In the genomic region with DNA sequence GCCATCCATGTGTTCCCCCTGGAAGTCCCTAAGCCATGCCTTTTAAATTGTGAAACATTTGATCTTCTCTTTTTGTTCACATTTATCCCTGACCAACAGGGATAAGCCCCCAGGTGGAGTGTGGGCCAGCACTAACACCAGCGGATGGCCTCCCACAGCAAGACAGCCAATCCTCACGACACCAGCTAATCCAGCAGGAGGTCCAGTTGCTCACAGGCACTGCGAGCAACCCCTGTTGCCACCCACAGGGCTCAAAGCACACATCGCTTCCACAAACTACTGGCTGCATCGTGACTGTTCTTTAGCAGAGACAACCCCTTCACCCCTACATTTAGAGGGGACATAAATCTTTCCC, we compare ENCODE assay signal across 11 cellular contexts. TPM values are rescaled to one million over a fixed set of nuclear protein-coding genes. Genes with fewer than 3 reads are reported as not detected.
DNase-seq lines count a peak whose midpoint lies in the region; ATAC-seq and TF ChIP-seq lines count a peak whose summit lies in the region.
"Had no signal": no experiment of that assay in that cellular context is flagged by ENCODE, and none has a peak within 500 bp of the region (broad histone marks: within the 10 kb centered on the region; RNA-seq: fewer than 3 reads in every experiment).

No MANE protein-coding gene starts in this region.

- H3K4me3 Mint-ChIP-seq in CD4-positive, alpha-beta memory T cell: peak overlapping the region; percentile 90 to 100 (median 96)
- H3K4me3 Mint-ChIP-seq in HFFc6: peak overlapping the region; percentile 95; the same call in 1 of the 2 replicates
- H3K4me3 Mint-ChIP-seq in activated naive CD8-positive, alpha-beta T cell treated with anti-CD3 and anti-CD28 coated beads for 36 hours: peak overlapping the region; percentile 99
- H3K4me3 Mint-ChIP-seq in naive thymus-derived CD4-positive, alpha-beta T cell: peak overlapping the region; percentile 87 to 100 (median 96)

- H3K4me1 Mint-ChIP-seq in CD4-positive, alpha-beta memory T cell: peaks cover 36 to 73% (median 58%) of the 10 kb centered on the region in 4 donors
- peaks cover 35% of the 10 kb centered on the region for H3K4me1 Mint-ChIP-seq in HFFc6 (ENCODE audit: low read depth)
- peaks cover 47% of the 10 kb centered on the region for H3K4me1 Mint-ChIP-seq in activated naive CD8-positive, alpha-beta T cell treated with anti-CD3 and anti-CD28 coated beads for 36 hours
- H3K4me1 Mint-ChIP-seq in naive thymus-derived CD4-positive, alpha-beta T cell: peaks cover 47 to 65% (median 53%) of the 10 kb centered on the region in 7 donors

- intact Hi-C loops in CD4-positive, alpha-beta memory T cell (cut with micrococcal nuclease): loop anchor here (2.0 to 5.0 kb wide), 3 partner anchors 303 to 457 kb away; a partner anchor contains a TSS
- intact Hi-C loops in naive thymus-derived CD4-positive, alpha-beta T cell (cut with micrococcal nuclease): loop anchor here (1.0 to 5.0 kb wide), 9 partner anchors 17 to 1872 kb away; a partner anchor contains a TSS

- DNase-seq in CD4-positive, alpha-beta memory T cell: no peak
- DNase-seq in HFFc6 (no peak), SKM-1 treated with dmso at 0.1 percent for 144 hours (lab: John Stamatoyannopoulos, UW; ENCODE audit: unreplicated experiment) (no peak), MV-4-11 (lab: John Stamatoyannopoulos, UW) (no peak)
- DNase-seq in activated naive CD8-positive, alpha-beta T cell treated with anti-CD3 and anti-CD28 coated beads for 36 hours: no peak
- no peak for DNase-seq in naive thymus-derived CD4-positive, alpha-beta T cell
- no peak for DNase-seq in central memory CD4-positive, alpha-beta T cell
- DNase-seq: esophagus squamous epithelium, RPMI8226 had no signal

- peaks cover 36 to 62% of the 10 kb centered on the region in 2 donors for H3K36me3 Mint-ChIP-seq in CD4-positive, alpha-beta memory T cell
- H3K36me3 Mint-ChIP-seq in HFFc6 (ENCODE audit: low read depth): peaks cover 10% of the 10 kb centered on the region
- peaks cover 42% of the 10 kb centered on the region for H3K36me3 Mint-ChIP-seq in activated naive CD8-positive, alpha-beta T cell treated with anti-CD3 and anti-CD28 coated beads for 36 hours
- H3K36me3 Mint-ChIP-seq in naive thymus-derived CD4-positive, alpha-beta T cell: peaks cover 11 to 37% (median 26%) of the 10 kb centered on the region in 5 donors

- H3K9me3 Mint-ChIP-seq in CD4-positive, alpha-beta memory T cell: no peaks in the 10 kb centered on the region
- H3K9me3 Mint-ChIP-seq in HFFc6: no peaks in the 10 kb centered on the region
- no peaks in the 10 kb centered on the region for H3K9me3 Mint-ChIP-seq in activated naive CD8-positive, alpha-beta T cell treated with anti-CD3 and anti-CD28 coated beads for 36 hours
- H3K9me3 Mint-ChIP-seq in naive thymus-derived CD4-positive, alpha-beta T cell: no peaks in the 10 kb centered on the region

- no peaks in the 10 kb centered on the region for H3K9me3 ChIP-seq in CD4-positive, alpha-beta memory T cell (ENCODE audit: control insufficient read depth in 1 of 2, low read length in 2 of 2)
- no peaks in the 10 kb centered on the region for H3K9me3 ChIP-seq in naive thymus-derived CD4-positive, alpha-beta T cell (ENCODE audit: control insufficient read depth in 2 of 3, low read length in 3 of 3)
- H3K9me3 ChIP-seq: esophagus squamous epithelium, neutrophil had no signal

- peak overlapping the region; percentile 94 to 96 (median 95) for H3K27ac Mint-ChIP-seq in CD4-positive, alpha-beta memory T cell
- H3K27ac Mint-ChIP-seq in HFFc6: peak overlapping the region; percentile 71
- H3K27ac Mint-ChIP-seq in activated naive CD8-positive, alpha-beta T cell treated with anti-CD3 and anti-CD28 coated beads for 36 hours: peak overlapping the region; percentile 99
- peak overlapping the region; percentile 92 to 99 (median 97) for H3K27ac Mint-ChIP-seq in naive thymus-derived CD4-positive, alpha-beta T cell

- H3K27ac ChIP-seq in CD4-positive, alpha-beta memory T cell (ENCODE audit: low read depth, low read length): peak overlapping the region; percentile 90
- peak overlapping the region; percentile 97 for H3K27ac ChIP-seq in naive thymus-derived CD4-positive, alpha-beta T cell (ENCODE audit: low read depth, low read length)
- H3K27ac ChIP-seq: neutrophil had no signal

- POLR2A ChIA-PET in CD4-positive, alpha-beta memory T cell (lab: Charles Lee; ENCODE audit: partially characterized antibody): interaction anchor here (0.6 to 5.8 kb wide), 18 partner anchors 9 to 457 kb away, joined by 3 to 68 read pairs (median 4); a partner anchor contains a TSS
- POLR2A ChIA-PET in naive thymus-derived CD4-positive, alpha-beta T cell (lab: Charles Lee): interaction anchor here (1.0 to 4.3 kb wide), 9 partner anchors 10 to 457 kb away, joined by 3 to 37 read pairs (median 7); a partner anchor contains a TSS

- TF ChIP-seq CTCF in HFFc6 (IDR thresholded peaks at IDR 0.05): no peak

- no peak for ATAC-seq in naive thymus-derived CD4-positive, alpha-beta T cell
- no peak for ATAC-seq in HG03571 (IDR thresholded peaks at IDR 0.05; ENCODE audit: unreplicated experiment)

- H3K4me3 ChIP-seq in CD4-positive, alpha-beta memory T cell (ENCODE audit: low read length in 2 of 2): peak overlapping the region; percentile 87 to 93
- H3K4me3 ChIP-seq in naive thymus-derived CD4-positive, alpha-beta T cell (ENCODE audit: low read length): peak overlapping the region; percentile 96

- no peaks in the 10 kb centered on the region for H3K27me3 ChIP-seq in CD4-positive, alpha-beta memory T cell (ENCODE audit: insufficient read depth, low read length)
- no peaks in the 10 kb centered on the region for H3K27me3 ChIP-seq in naive thymus-derived CD4-positive, alpha-beta T cell (ENCODE audit: control insufficient read depth in 2 of 2, insufficient read depth in 2 of 2, low read length in 2 of 2)
- H3K27me3 ChIP-seq: esophagus squamous epithelium, neutrophil had no signal

- H3K27me3 Mint-ChIP-seq in CD4-positive, alpha-beta memory T cell: no peaks in the 10 kb centered on the region
- H3K27me3 Mint-ChIP-seq in HFFc6 (ENCODE audit: insufficient read depth): no peaks in the 10 kb centered on the region; the same call in 1 of the 2 replicates
- H3K27me3 Mint-ChIP-seq in activated naive CD8-positive, alpha-beta T cell treated with anti-CD3 and anti-CD28 coated beads for 36 hours: no peaks in the 10 kb centered on the region
- H3K27me3 Mint-ChIP-seq in naive thymus-derived CD4-positive, alpha-beta T cell: no peaks in the 10 kb centered on the region

- CTCF ChIA-PET in CD4-positive, alpha-beta memory T cell (lab: Charles Lee; ENCODE audit: partially characterized antibody): interaction anchor here (0.9 to 3.1 kb wide), 8 partner anchors 10 to 439 kb away, joined by 3 to 28 read pairs (median 4); a partner anchor contains a TSS
- CTCF ChIA-PET in naive thymus-derived CD4-positive, alpha-beta T cell (lab: Charles Lee): no interaction called here

- peaks cover 46% of the 10 kb centered on the region for H3K36me3 ChIP-seq in CD4-positive, alpha-beta memory T cell (ENCODE audit: insufficient read depth, low read length)
- H3K36me3 ChIP-seq in naive thymus-derived CD4-positive, alpha-beta T cell (ENCODE audit: control insufficient read depth in 2 of 3, insufficient read depth in 3 of 3, low read length in 3 of 3): peaks cover 29 to 59% (median 30%) of the 10 kb centered on the region in 3 experiments

- peaks cover 60% of the 10 kb centered on the region for H3K4me1 ChIP-seq in CD4-positive, alpha-beta memory T cell (ENCODE audit: insufficient read depth, low read length)
- H3K4me1 ChIP-seq in naive thymus-derived CD4-positive, alpha-beta T cell (ENCODE audit: control insufficient read depth in 2 of 2, insufficient read depth in 2 of 2, low read length in 2 of 2): peaks cover 39 to 40% of the 10 kb centered on the region in 2 donors

RNA-seq across cellular contexts. Expression of a gene that starts 2.0 kb away (rescaled TPM):
- 100 to 1,000 TPM; 300 to 325 TPM for total RNA-seq in CD4-positive, alpha-beta memory T cell
- polyA plus RNA-seq in CD4-positive, alpha-beta memory T cell: 10 to 100 TPM; 33.3 to 84.2 TPM
- 10 to 100 TPM; 64.1 to 73.6 (median 68.0) TPM for total RNA-seq in HFFc6 (2021; fragmentation: NEBNext Ultra II Directional; extraction: Animal tissue kit (Norgen Biotek cat#: 25700))
- total RNA-seq in activated naive CD8-positive, alpha-beta T cell treated with anti-CD3 and anti-CD28 coated beads for 36 hours: 10 to 100 TPM; 85.0 to 85.9 TPM
- 100 to 1,000 TPM; 196 to 319 (median 312) TPM for total RNA-seq in naive thymus-derived CD4-positive, alpha-beta T cell
- polyA plus RNA-seq in naive thymus-derived CD4-positive, alpha-beta T cell: 10 to 100 TPM; 45.4 to 71.4 TPM

RNA-seq across cellular contexts. Expression of a gene that starts 2.6 kb away (rescaled TPM):
- total RNA-seq in CD4-positive, alpha-beta memory T cell: 10 to 100 TPM; 41.8 to 50.1 TPM
- 10 to 100 TPM; 20.7 to 45.0 TPM for polyA plus RNA-seq in CD4-positive, alpha-beta memory T cell
- 10 to 100 TPM; 17.7 to 25.6 (median 22.1) TPM for total RNA-seq in HFFc6 (2021; fragmentation: NEBNext Ultra II Directional; extraction: Animal tissue kit (Norgen Biotek cat#: 25700))
- 10 to 100 TPM; 16.6 to 17.3 TPM for total RNA-seq in activated naive CD8-positive, alpha-beta T cell treated with anti-CD3 and anti-CD28 coated beads for 36 hours
- total RNA-seq in naive thymus-derived CD4-positive, alpha-beta T cell: 10 to 100 TPM; 16.6 to 36.0 (median 24.0) TPM
- 10 to 100 TPM in 1 of 2 donors, 1 to 10 TPM in 1; 9.7 to 10.2 TPM for polyA plus RNA-seq in naive thymus-derived CD4-positive, alpha-beta T cell

RNA-seq across cellular contexts. Expression of a gene that starts 30.7 kb away (rescaled TPM):
- 10 to 100 TPM; 17.7 to 19.7 TPM for total RNA-seq in CD4-positive, alpha-beta memory T cell
- polyA plus RNA-seq in CD4-positive, alpha-beta memory T cell: under 1 TPM; 0.15 to 0.36 TPM
- total RNA-seq in HFFc6 (2021; fragmentation: NEBNext Ultra II Directional; extraction: Animal tissue kit (Norgen Biotek cat#: 25700)): 1,000 to 10,000 TPM; 1,668 to 2,517 (median 1,780) TPM
- total RNA-seq in activated naive CD8-positive, alpha-beta T cell treated with anti-CD3 and anti-CD28 coated beads for 36 hours: 1 to 10 TPM; 2.0 TPM
- 10 to 100 TPM in 4 of 5 experiments, 1 to 10 TPM in 1; 6.4 to 28.0 (median 18.2) TPM for total RNA-seq in naive thymus-derived CD4-positive, alpha-beta T cell
- 1 to 10 TPM in 1 of 2 donors, under 1 TPM in 1; 0.32 to 1.0 TPM for polyA plus RNA-seq in naive thymus-derived CD4-positive, alpha-beta T cell

RNA-seq across cellular contexts. Expression of a gene that starts 51.4 kb away (rescaled TPM):
- total RNA-seq in CD4-positive, alpha-beta memory T cell: 10 to 100 TPM; 60.2 to 67.3 TPM
- polyA plus RNA-seq in CD4-positive, alpha-beta memory T cell: 1 to 10 TPM; 2.1 to 4.1 TPM
- total RNA-seq in HFFc6 (2021; fragmentation: NEBNext Ultra II Directional; extraction: Animal tissue kit (Norgen Biotek cat#: 25700)): 10 to 100 TPM; 33.9 to 53.9 (median 37.7) TPM
- total RNA-seq in activated naive CD8-positive, alpha-beta T cell treated with anti-CD3 and anti-CD28 coated beads for 36 hours: 1 to 10 TPM; 8.0 to 8.7 TPM
- total RNA-seq in naive thymus-derived CD4-positive, alpha-beta T cell: 100 to 1,000 TPM in 2 of 5 experiments, 10 to 100 TPM in 3; 31.7 to 187 (median 60.5) TPM
- 1 to 10 TPM; 2.3 to 3.1 TPM for polyA plus RNA-seq in naive thymus-derived CD4-positive, alpha-beta T cell

Comparison
In these comparisons a context has a peak if more than half of its experiments do, and no peak if none do; other contexts are left out.
1. RNA of a gene that starts 30.7 kb away (total RNA-seq): 1,668 to 2,517 TPM in HFFc6; 17.7 to 19.7 TPM in CD4-positive, alpha-beta memory T cell, 6.4 to 28.0 TPM in naive thymus-derived CD4-positive, alpha-beta T cell and 2.0 TPM in activated naive CD8-positive, alpha-beta T cell treated with anti-CD3 and anti-CD28 coated beads for 36 hours; every median in the first group is over 10 times any median in the second.
2. Peak in every context shown above with its lines, with median percentiles within 50 percentile points of each other: H3K27ac Mint-ChIP-seq and H3K4me3 Mint-ChIP-seq.